In genomic region chr13:24096659-24097058, GRCh38 we compare ENCODE assay signal across 1 cellular context.
TF ChIP-seq lines count a peak whose summit lies in the region.

No MANE protein-coding gene starts in this region.

TF ChIP-seq in IMR-90, 13 proteins besides CTCF, POLR2A, EP300 and RAD21 (continued from another document):
- TF ChIP-seq CHD1 (IDR thresholded peaks at IDR 0.05; ENCODE audit: low read depth, low read length) (no peak), BHLHE40 (IDR thresholded peaks at IDR 0.05; ENCODE audit: low read depth, low read length) (no peak), USF2 (IDR thresholded peaks at IDR 0.05; ENCODE audit: low read depth, low read length) (no peak), RCOR1 (IDR thresholded peaks at IDR 0.05; ENCODE audit: insufficient replicate concordance, low read length) (no peak), NFE2L2 (IDR thresholded peaks at IDR 0.05; ENCODE audit: low read depth, low read length) (no peak), ELK1 (IDR thresholded peaks at IDR 0.05; ENCODE audit: borderline replicate concordance, low read depth, low read length) (no peak)
